9 cellular contexts compared by ENCODE assay signal in genomic region chr12:1013618-1014489, GRCh38. TPM values are rescaled to one million over a fixed set of nuclear protein-coding genes. Genes with fewer than 3 reads are reported as not detected.
A peak's percentile ranks its signal among the peaks of the same experiment; 100 is the strongest.
DNase-seq lines count a peak whose midpoint lies in the region; ATAC-seq and TF ChIP-seq lines count a peak whose summit lies in the region.
"Had no signal": no experiment of that assay in that cellular context is flagged by ENCODE, and none has a peak within 500 bp of the region (broad histone marks: within the 10 kb centered on the region; RNA-seq: fewer than 3 reads in every experiment).

No MANE protein-coding gene starts in this region.

- H3K27ac ChIP-seq in HCT116 (ENCODE audit: low read depth, low read length) = peak overlapping the region; percentile 74
- H3K27ac ChIP-seq in RWPE1 = peak overlapping the region; percentile 74
- H3K27ac ChIP-seq in caudate nucleus (ENCODE audit: low read depth, low read length) = no peak overlapping the region

- CTCF ChIA-PET in HCT116 (lab: Charles Lee) (no interaction called here), RWPE1 (lab: Yijun Ruan, JAX) (no interaction called here)

- DNase-seq in HCT116 (ENCODE audit: low read depth, low spot score) (peak; percentile 66), RWPE1 (ENCODE audit: low spot score) (no peak), fibroblast of gingiva (ENCODE audit: low read depth) (peak; percentile 78), retinal pigment epithelial cell (ENCODE audit: low read depth) (peak; percentile 53), caudate nucleus (lab: John Stamatoyannopoulos, UW) (no peak), cerebellum (ENCODE audit: low spot score) (no peak), HuH-7.5 (ENCODE audit: low spot score) (no peak)
- DNase-seq: occipital lobe had no signal

- peaks cover 21 to 27% of the 10 kb centered on the region in 2 experiments for H3K4me1 ChIP-seq in HCT116 (ENCODE audit: control insufficient read depth in 1 of 2, insufficient read depth in 2 of 2, low read length in 2 of 2)

- ATAC-seq in HCT116 (peak; percentile 98), HG03442 (IDR thresholded peaks at IDR 0.05; ENCODE audit: unreplicated experiment) (no peak)

- no peaks in the 10 kb centered on the region for H4K20me1 ChIP-seq in HCT116 (ENCODE audit: insufficient read depth)

- no peak for TF ChIP-seq POLR2A in HCT116 (IDR thresholded peaks at IDR 0.05; ENCODE audit: borderline replicate concordance, extremely low read depth, insufficient read depth, insufficient read length)

- H3K79me2 ChIP-seq in HCT116 (ENCODE audit: insufficient read depth, low read length) = peaks cover 20% of the 10 kb centered on the region

- TF ChIP-seq CTCF in HCT116 (IDR thresholded peaks at IDR 0.05 in 2 of 3, conservative IDR thresholded peaks at IDR 0.05 in 1 of 3; ENCODE audit: borderline replicate concordance in 1 of 3, insufficient read depth in 1 of 3, low read depth in 2 of 3, low read length in 2 of 3) (no peak), RWPE1 (conservative IDR thresholded peaks at IDR 0.05; ENCODE audit: low read depth) (no peak), retinal pigment epithelial cell (conservative IDR thresholded peaks at IDR 0.05; ENCODE audit: low read depth, low read length) (no peak)

- intact Hi-C loops in HCT116 (cut with micrococcal nuclease) = no loop called here

- no peak for TF ChIP-seq RAD21 in HCT116 (IDR thresholded peaks at IDR 0.05; ENCODE audit: low read depth)

- H3K9ac ChIP-seq in HCT116 (ENCODE audit: low read length) = peak overlapping the region; percentile 50

- no peaks in the 10 kb centered on the region for H3K36me3 ChIP-seq in HCT116 (ENCODE audit: control insufficient read depth in 1 of 2, insufficient read depth in 2 of 2, low read length in 2 of 2)

- RAD21 ChIA-PET in HCT116 (lab: Charles Lee; ENCODE audit: low non-redundant PET in 1 of 2, low total read pairs in 2 of 2, uncharacterized antibody in 2 of 2, unreplicated experiment in 2 of 2) = no interaction called here

- POLR2A ChIA-PET in HCT116 (lab: Charles Lee) = no interaction called here
- POLR2A ChIA-PET in RWPE1 (lab: Yijun Ruan, JAX; ENCODE audit: low non-redundant PET) = interaction anchor here (0.5 to 0.7 kb wide), 2 partner anchors 83 to 624 kb away, joined by 3 to 5 read pairs; no protein-coding TSS in a partner anchor

- H3K4me3 ChIP-seq in HCT116 (replicated peaks in 1 of 2; ENCODE audit: low read depth in 1 of 2, low read length in 2 of 2) = peak overlapping the region in 1 of 2 experiments; percentile 31; a peak in 2 of 4 replicates
- no peak overlapping the region for H3K4me3 ChIP-seq in retinal pigment epithelial cell (ENCODE audit: low read length)

- no peaks in the 10 kb centered on the region for H3K9me3 ChIP-seq in HCT116 (ENCODE audit: control insufficient read depth in 1 of 2, insufficient read depth in 1 of 2, low read depth in 1 of 2, low read length in 2 of 2)

- no peaks in the 10 kb centered on the region for H3K27me3 ChIP-seq in HCT116 (ENCODE audit: insufficient read depth, low read length)

- no peaks in the 10 kb centered on the region for H3K9me2 ChIP-seq in HCT116 (ENCODE audit: insufficient read depth)

- no peak overlapping the region for H2AFZ ChIP-seq in HCT116 (ENCODE audit: low read depth, low read length, poor library complexity, severe bottlenecking)

- H3K4me2 ChIP-seq in HCT116 (ENCODE audit: low read length) = peak overlapping the region; percentile 60

- no TSS peak for BruUV-seq in HCT116 (replicated peaks; lab: Mats Ljungman, UMichigan)

TF ChIP-seq in HCT116, 20 proteins besides CTCF, POLR2A, EP300 and RAD21:
- TF ChIP-seq SP1 (IDR thresholded peaks at IDR 0.05; ENCODE audit: low read depth) = peak; percentile 45; the same call in 1 of the 2 replicates
- no peak for TF ChIP-seq EZH2 (IDR thresholded peaks at IDR 0.05)
- no peak for TF ChIP-seq ELF1 (IDR thresholded peaks at IDR 0.05; ENCODE audit: borderline replicate concordance, low read depth)
- TF ChIP-seq SIN3A (IDR thresholded peaks at IDR 0.05; ENCODE audit: low read depth) = no peak
- no peak for TF ChIP-seq ZNF274 (IDR thresholded peaks at IDR 0.05; ENCODE audit: low read depth, low read length)
- TF ChIP-seq FOSL1 (IDR thresholded peaks at IDR 0.05; ENCODE audit: low read depth) = peak; percentile 70
- TF ChIP-seq EZH2phosphoT487 (IDR thresholded peaks at IDR 0.05; ENCODE audit: borderline replicate concordance) = no peak
- no peak for TF ChIP-seq ZFX (IDR thresholded peaks at IDR 0.05)
- TF ChIP-seq TCF7L2 (IDR thresholded peaks at IDR 0.05; ENCODE audit: borderline replicate concordance, extremely low read depth, insufficient read depth, insufficient read length) = no peak
- no peak for TF ChIP-seq ZBTB33 (IDR thresholded peaks at IDR 0.05; ENCODE audit: extremely low read depth, insufficient replicate concordance, low read length)
- no peak for TF ChIP-seq REST (IDR thresholded peaks at IDR 0.05; ENCODE audit: low read depth)
- TF ChIP-seq JUND (IDR thresholded peaks at IDR 0.05) = peak; percentile 66
- 0 out of 2 replicates have a peak, but pooled peaks have one; percentile 15 for TF ChIP-seq POLR2AphosphoS5 (IDR thresholded peaks at IDR 0.05; ENCODE audit: low read depth, low read length)
- TF ChIP-seq, protein P1, sequence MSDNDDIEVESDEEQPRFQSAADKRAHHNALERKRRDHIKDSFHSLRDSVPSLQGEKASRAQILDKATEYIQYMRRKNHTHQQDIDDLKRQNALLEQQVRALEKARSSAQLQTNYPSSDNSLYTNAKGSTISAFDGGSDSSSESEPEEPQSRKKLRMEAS (IDR thresholded peaks at IDR 0.05) = peak; percentile 66
- TF ChIP-seq, protein P2, sequence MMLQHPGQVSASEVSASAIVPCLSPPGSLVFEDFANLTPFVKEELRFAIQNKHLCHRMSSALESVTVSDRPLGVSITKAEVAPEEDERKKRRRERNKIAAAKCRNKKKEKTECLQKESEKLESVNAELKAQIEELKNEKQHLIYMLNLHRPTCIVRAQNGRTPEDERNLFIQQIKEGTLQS (IDR thresholded peaks at IDR 0.05) = no peak
- TF ChIP-seq CBX3 (IDR thresholded peaks at IDR 0.05; ENCODE audit: low read depth) = peak; percentile 77
- TF ChIP-seq YY1 (IDR thresholded peaks at IDR 0.05; ENCODE audit: extremely low read depth, insufficient replicate concordance, low read depth, low read length) = no peak
- no peak for TF ChIP-seq SRF (IDR thresholded peaks at IDR 0.05; ENCODE audit: low read depth)
- no peak for TF ChIP-seq EGR1 (IDR thresholded peaks at IDR 0.05; ENCODE audit: low read depth)
- TF ChIP-seq CEBPB (IDR thresholded peaks at IDR 0.05; ENCODE audit: low read depth) = 0 out of 2 replicates have a peak, but pooled peaks have one; percentile 14

RNA-seq across cellular contexts. Expression of gene ERC1, which starts 22.8 kb away (rescaled TPM):
- 41.9 TPM for total RNA-seq in HCT116 (2021; ENCODE audit: unreplicated experiment)
- polyA plus RNA-seq in HCT116 (2012) = 9.5 and 10.5 TPM in 2 replicates
- total RNA-seq in cerebellum = 92.5 TPM

Comparison
In these comparisons a context has a peak if more than half of its experiments do, and no peak if none do; other contexts are left out.
1. DNase-seq: peak in HCT116 (single experiment), fibroblast of gingiva (single experiment) and retinal pigment epithelial cell (single experiment); none in RWPE1 (single experiment), caudate nucleus (0 of 61), cerebellum (single experiment) and HuH-7.5 (single experiment).